ENCODE assay signal across 35 cellular contexts in the genomic region with DNA sequence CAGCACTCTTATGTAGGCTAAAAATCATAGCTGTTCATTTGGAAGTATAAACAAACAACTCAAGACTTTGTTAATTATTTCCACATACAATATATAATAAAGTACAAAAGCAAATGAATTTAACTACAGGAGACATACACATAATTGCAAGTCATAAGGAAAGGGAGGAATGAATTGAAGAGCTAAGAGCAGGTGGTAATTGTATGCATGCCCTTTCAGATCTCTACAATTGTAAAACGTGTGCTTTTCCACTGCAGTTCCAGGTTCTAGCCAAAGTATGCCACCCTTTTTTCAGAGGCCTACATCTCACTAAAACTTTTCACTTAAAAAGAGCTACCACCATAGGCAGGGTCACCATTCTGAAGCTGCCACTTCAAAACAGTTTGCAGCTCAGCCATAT.
"Had no signal": no experiment of that assay in that cellular context is flagged by ENCODE, and none has a peak within 500 bp of the region (broad histone marks: within the 10 kb centered on the region; RNA-seq: fewer than 3 reads in every experiment).

No MANE protein-coding gene starts in this region.

- H3K27me3 Mint-ChIP-seq: activated B cell treated with CpG ODN at 0.5 μM for 24 hours; activated CD4-positive, alpha-beta memory T cell treated with anti-CD3 and anti-CD28 coated beads for 36 hours; activated CD4-positive, alpha-beta T cell treated with anti-CD3 and anti-CD28 coated beads, Interleukin-2, amount 10 ng/mL, durations not matched to agents 24 days and 14 days; activated CD8-positive, alpha-beta memory T cell treated with anti-CD3 and anti-CD28 coated beads, Interleukin-2, amount 10 ng/mL, durations not matched to agents 7 days and 5 days; activated naive CD4-positive, alpha-beta T cell treated with anti-CD3 and anti-CD28 coated beads, Interleukin-2, amount 50 U/mL, for 24 hours; activated naive CD8-positive, alpha-beta T cell treated with anti-CD3 and anti-CD28 coated beads for 36 hours; activated naive CD8-positive, alpha-beta T cell treated with anti-CD3 and anti-CD28 coated beads, Interleukin-2, amount 50 U/mL, for 24 hours; brain; T-helper 17 cell had no signal

- H3K9me3 Mint-ChIP-seq: activated B cell treated with CpG ODN at 0.5 μM for 24 hours; activated CD4-positive, alpha-beta memory T cell treated with anti-CD3 and anti-CD28 coated beads for 36 hours; activated CD4-positive, alpha-beta T cell treated with anti-CD3 and anti-CD28 coated beads, Interleukin-2, amount 10 ng/mL, durations not matched to agents 24 days and 14 days; activated naive CD4-positive, alpha-beta T cell treated with anti-CD3 and anti-CD28 coated beads for 36 hours; activated naive CD8-positive, alpha-beta T cell treated with anti-CD3 and anti-CD28 coated beads for 36 hours; activated naive CD8-positive, alpha-beta T cell treated with anti-CD3 and anti-CD28 coated beads, Interleukin-2, amount 50 U/mL, for 24 hours; activated T-helper 1 cell treated with anti-CD3 and anti-CD28 coated beads, Interleukin-12 subunit alpha, Interleukin-12 subunit beta, Interleukin-2, Interleukin-4 antibody, amounts not matched to agents 30 ng/mL and 10 ng/mL and 1 ng/mL, durations not matched to agents 14 hours and 24 hours and 36 hours; activated T-helper 2 cell treated with anti-CD3 and anti-CD28 coated beads, Interferon-gamma antibody, Interleukin-2, Interleukin-4, amounts not matched to agents 10 μg/mL and 5 μg/mL and 100 μg/mL, durations not matched to agents 14 hours and 24 hours and 36 hours; T-helper 2 cell treated with Interferon-gamma antibody and Interleukin-4, amounts not matched to agents 5 μg/mL and 100 μg/mL, for 36 hours had no signal

- FAIRE-seq: endometrium had no signal

- H3K9me3 ChIP-seq: ascending aorta, breast epithelium, colonic mucosa, esophagus muscularis mucosa, gastrocnemius medialis had no signal

- H3K4me1 Mint-ChIP-seq: activated B cell treated with CpG ODN at 0.5 μM for 24 hours; activated CD4-positive, alpha-beta T cell treated with anti-CD3 and anti-CD28 coated beads, Interleukin-2, amount 10 ng/mL, durations not matched to agents 24 days and 14 days; activated CD8-positive, alpha-beta memory T cell treated with anti-CD3 and anti-CD28 coated beads, Interleukin-2, amount 10 ng/mL, durations not matched to agents 7 days and 5 days; activated naive CD4-positive, alpha-beta T cell treated with anti-CD3 and anti-CD28 coated beads, Interleukin-2, amount 50 U/mL, for 24 hours; activated naive CD8-positive, alpha-beta T cell treated with anti-CD3 and anti-CD28 coated beads for 36 hours; activated naive CD8-positive, alpha-beta T cell treated with anti-CD3 and anti-CD28 coated beads, Interleukin-2, amount 50 U/mL, for 24 hours; T-helper 17 cell had no signal

- H3K27me3 ChIP-seq: ascending aorta, breast epithelium, cardiac muscle cell, colonic mucosa, esophagus muscularis mucosa, foreskin keratinocyte, gastrocnemius medialis, heart right ventricle had no signal

- H3K4me1 ChIP-seq: ascending aorta, breast epithelium, colonic mucosa, esophagus muscularis mucosa, heart right ventricle had no signal

- ATAC-seq: activated CD4-positive, CD25-positive, alpha-beta regulatory T cell treated with anti-CD3 and anti-CD28 coated beads, Interleukin-2, amount 50 U/mL, for 24 hours; activated CD8-positive, alpha-beta memory T cell treated with anti-CD3 and anti-CD28 coated beads, Interleukin-2, amount 10 ng/mL, durations not matched to agents 7 days and 5 days; activated CD8-positive, alpha-beta T cell treated with anti-CD3 and anti-CD28 coated beads, Interleukin-2, amount 10 ng/mL, durations not matched to agents 7 days and 5 days; activated naive CD8-positive, alpha-beta T cell treated with anti-CD3 and anti-CD28 coated beads, Interleukin-2, amount 50 U/mL, for 24 hours; heart right ventricle; T-helper 17 cell had no signal

- H3K27ac Mint-ChIP-seq: activated B cell treated with CpG ODN at 0.5 μM for 24 hours; activated CD4-positive, alpha-beta memory T cell treated with anti-CD3 and anti-CD28 coated beads for 36 hours; activated CD4-positive, alpha-beta T cell treated with anti-CD3 and anti-CD28 coated beads, Interleukin-2, amount 10 ng/mL, durations not matched to agents 24 days and 14 days; activated CD8-positive, alpha-beta memory T cell treated with anti-CD3 and anti-CD28 coated beads, Interleukin-2, amount 10 ng/mL, durations not matched to agents 7 days and 5 days; activated CD8-positive, alpha-beta T cell treated with anti-CD3 and anti-CD28 coated beads, Interleukin-2, amount 10 ng/mL, durations not matched to agents 7 days and 5 days; activated naive CD4-positive, alpha-beta T cell treated with anti-CD3 and anti-CD28 coated beads for 36 hours; activated naive CD4-positive, alpha-beta T cell treated with anti-CD3 and anti-CD28 coated beads, Interleukin-2, amount 50 U/mL, for 24 hours; activated naive CD8-positive, alpha-beta T cell treated with anti-CD3 and anti-CD28 coated beads for 36 hours; activated naive CD8-positive, alpha-beta T cell treated with anti-CD3 and anti-CD28 coated beads, Interleukin-2, amount 50 U/mL, for 24 hours; activated T-helper 1 cell treated with anti-CD3 and anti-CD28 coated beads, Interleukin-12 subunit alpha, Interleukin-12 subunit beta, Interleukin-2, Interleukin-4 antibody, amounts not matched to agents 30 ng/mL and 10 ng/mL and 1 ng/mL, durations not matched to agents 14 hours and 24 hours and 36 hours; activated T-helper 2 cell treated with anti-CD3 and anti-CD28 coated beads, Interferon-gamma antibody, Interleukin-2, Interleukin-4, amounts not matched to agents 10 μg/mL and 5 μg/mL and 100 μg/mL, durations not matched to agents 14 hours and 24 hours and 36 hours; T-helper 17 cell; T-helper 2 cell treated with Interferon-gamma antibody and Interleukin-4, amounts not matched to agents 5 μg/mL and 100 μg/mL, for 36 hours had no signal

- DNase-seq: activated B cell treated with CpG ODN at 0.5 μM for 24 hours; activated CD4-positive, alpha-beta memory T cell treated with anti-CD3 and anti-CD28 coated beads for 36 hours; activated CD4-positive, alpha-beta T cell treated with anti-CD3 and anti-CD28 coated beads, Interleukin-2, amount 10 ng/mL, durations not matched to agents 24 days and 14 days; activated CD8-positive, alpha-beta memory T cell treated with anti-CD3 and anti-CD28 coated beads, Interleukin-2, amount 10 ng/mL, durations not matched to agents 7 days and 5 days; activated CD8-positive, alpha-beta memory T cell treated with anti-CD3 and anti-CD28 coated beads, Interleukin-2, amount 50 U/mL, for 4 hours; activated CD8-positive, alpha-beta T cell treated with anti-CD3 and anti-CD28 coated beads, Interleukin-2, amount 10 ng/mL, durations not matched to agents 7 days and 5 days; activated effector memory CD4-positive, alpha-beta T cell treated with anti-CD3 and anti-CD28 coated beads, Interleukin-2, amount 50 U/mL, for 16 hours; activated naive CD4-positive, alpha-beta T cell treated with anti-CD3 and anti-CD28 coated beads for 36 hours; activated naive CD8-positive, alpha-beta T cell treated with anti-CD3 and anti-CD28 coated beads for 36 hours; activated naive CD8-positive, alpha-beta T cell treated with anti-CD3 and anti-CD28 coated beads, Interleukin-2, amount 50 U/mL, for 24 hours; activated T-cell treated with anti-CD3 and anti-CD28 coated beads, Interleukin-2, amount 50 U/mL, for 1 hour; activated T-cell treated with anti-CD3 and anti-CD28 coated beads, Interleukin-2, amount 50 U/mL, for 48 hours; central memory CD4-positive, alpha-beta T cell; cerebellar nuclear complex; colonic mucosa; effector CD8-positive, alpha-beta T cell; erythroblast; gastrocnemius medialis; heart right ventricle; T-helper 1 cell; T-helper 17 cell; T1000; WERI-Rb-1 had no signal

- H3K4me3 ChIP-seq: ascending aorta, breast epithelium, cardiac muscle cell, colonic mucosa, esophagus muscularis mucosa, gastrocnemius medialis, heart right ventricle had no signal

- H3K4me3 Mint-ChIP-seq: activated B cell treated with CpG ODN at 0.5 μM for 24 hours; activated CD4-positive, alpha-beta memory T cell treated with anti-CD3 and anti-CD28 coated beads for 36 hours; activated CD4-positive, alpha-beta T cell treated with anti-CD3 and anti-CD28 coated beads, Interleukin-2, amount 10 ng/mL, durations not matched to agents 24 days and 14 days; activated CD8-positive, alpha-beta memory T cell treated with anti-CD3 and anti-CD28 coated beads, Interleukin-2, amount 10 ng/mL, durations not matched to agents 7 days and 5 days; activated CD8-positive, alpha-beta T cell treated with anti-CD3 and anti-CD28 coated beads, Interleukin-2, amount 10 ng/mL, durations not matched to agents 7 days and 5 days; activated naive CD4-positive, alpha-beta T cell treated with anti-CD3 and anti-CD28 coated beads for 36 hours; activated naive CD4-positive, alpha-beta T cell treated with anti-CD3 and anti-CD28 coated beads, Interleukin-2, amount 50 U/mL, for 24 hours; activated naive CD8-positive, alpha-beta T cell treated with anti-CD3 and anti-CD28 coated beads for 36 hours; activated naive CD8-positive, alpha-beta T cell treated with anti-CD3 and anti-CD28 coated beads, Interleukin-2, amount 50 U/mL, for 24 hours; activated T-helper 1 cell treated with anti-CD3 and anti-CD28 coated beads, Interleukin-12 subunit alpha, Interleukin-12 subunit beta, Interleukin-2, Interleukin-4 antibody, amounts not matched to agents 30 ng/mL and 10 ng/mL and 1 ng/mL, durations not matched to agents 14 hours and 24 hours and 36 hours; brain; T-helper 17 cell; T-helper 2 cell treated with Interferon-gamma antibody and Interleukin-4, amounts not matched to agents 5 μg/mL and 100 μg/mL, for 36 hours had no signal

- H3K36me3 ChIP-seq: breast epithelium had no signal

- H3K27ac ChIP-seq: ascending aorta, breast epithelium, cardiac muscle cell, colonic mucosa, esophagus muscularis mucosa, foreskin keratinocyte, heart right ventricle, WERI-Rb-1 had no signal
